13 cellular contexts compared by ENCODE assay signal in genomic region chr4:2700031-2700430, GRCh38.
"Had no signal": no experiment of that assay in that cellular context is flagged by ENCODE, and none has a peak within 500 bp of the region (broad histone marks: within the 10 kb centered on the region; RNA-seq: fewer than 3 reads in every experiment).

No MANE protein-coding gene starts in this region.

- H3K27ac ChIP-seq: foreskin keratinocyte, sigmoid colon, spleen, thyroid gland had no signal

- H3K27me3 Mint-ChIP-seq: activated naive CD8-positive, alpha-beta T cell; central memory CD8-positive, alpha-beta T cell had no signal

- H3K36me3 Mint-ChIP-seq: activated naive CD8-positive, alpha-beta T cell had no signal

- H3K4me3 ChIP-seq: sigmoid colon, spleen, thyroid gland had no signal

- H3K9me3 Mint-ChIP-seq: activated T-helper 2 cell treated with anti-CD3 and anti-CD28 coated beads, Interferon-gamma antibody, Interleukin-2, Interleukin-4, amounts not matched to agents 10 μg/mL and 5 μg/mL and 100 μg/mL, durations not matched to agents 14 hours and 24 hours and 36 hours; central memory CD8-positive, alpha-beta T cell; neural crest cell had no signal

- H3K27ac Mint-ChIP-seq: activated naive CD8-positive, alpha-beta T cell had no signal

- DNase-seq: amniotic stem cell; effector CD8-positive, alpha-beta T cell; foreskin keratinocyte; left ventricle myocardium superior; sigmoid colon; spleen; SW 1271; thyroid gland had no signal

- H3K4me1 ChIP-seq: foreskin keratinocyte, sigmoid colon, thyroid gland had no signal

- H3K4me3 Mint-ChIP-seq: activated naive CD8-positive, alpha-beta T cell; central memory CD8-positive, alpha-beta T cell; neural crest cell had no signal

- FAIRE-seq: urothelium cell line had no signal

- H3K4me1 Mint-ChIP-seq: neural crest cell had no signal

- H3K9me3 ChIP-seq: sigmoid colon, spleen, thyroid gland had no signal

- H3K27me3 ChIP-seq: foreskin keratinocyte, sigmoid colon, spleen, thyroid gland had no signal
